In the genomic region with DNA sequence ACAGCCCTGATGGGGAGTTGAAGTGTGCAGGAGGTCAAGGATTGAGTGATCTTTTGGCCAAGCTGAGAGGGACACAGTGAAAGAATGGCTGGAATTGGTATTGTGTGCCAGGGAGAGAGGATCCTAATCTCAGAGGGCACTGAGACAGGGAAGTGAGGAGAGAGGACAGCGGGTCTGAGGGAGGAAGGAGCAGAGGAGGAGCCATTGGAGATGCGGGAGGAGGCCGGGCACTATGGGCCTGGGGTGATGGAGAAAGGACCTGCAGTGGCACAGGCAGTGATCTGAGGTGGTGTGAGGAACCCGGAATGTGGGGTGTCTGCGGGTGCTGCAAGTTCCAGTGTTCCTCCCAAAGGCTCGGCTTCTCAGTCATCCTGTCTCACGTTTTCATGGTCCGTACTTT, we compare ENCODE assay signal across 23 cellular contexts. TPM values are rescaled to one million over a fixed set of nuclear protein-coding genes. Genes with fewer than 3 reads are reported as not detected.
A peak's percentile ranks its signal among the peaks of the same experiment; 100 is the strongest.
DNase-seq lines count a peak whose midpoint lies in the region; ATAC-seq and TF ChIP-seq lines count a peak whose summit lies in the region.
"Had no signal": no experiment of that assay in that cellular context is flagged by ENCODE, and none has a peak within 500 bp of the region (broad histone marks: within the 10 kb centered on the region; RNA-seq: fewer than 3 reads in every experiment).

No MANE protein-coding gene starts in this region.

- H3K4me1 ChIP-seq in DND-41 (ENCODE audit: insufficient read depth, low read length) (no peaks in the 10 kb centered on the region), esophagus muscularis mucosa (peaks cover 0 to 14% (median 9%) of the 10 kb centered on the region in 4 donors), skeletal muscle tissue (ENCODE audit: control insufficient read depth in 3 of 3, insufficient read depth in 3 of 3, low read length in 3 of 3) (peaks cover 7 to 34% (median 21%) of the 10 kb centered on the region in 3 donors), endodermal cell (ENCODE audit: control insufficient read depth, insufficient read depth, low read length) (no peaks in the 10 kb centered on the region)

- no peak overlapping the region for H3K4me3 Mint-ChIP-seq in T-helper 2 cell treated with Interferon-gamma antibody and Interleukin-4, amounts not matched to agents 5 μg/mL and 100 μg/mL, for 36 hours
- H3K4me3 Mint-ChIP-seq in stimulated activated memory B cell treated with anti-CD40 and anti-IgM and Interleukin-4, amounts not matched to agents 10 μg/mL and 1 μg/mL and 100 μg/mL, for 72 hours: no peak overlapping the region
- H3K4me3 Mint-ChIP-seq in endodermal cell: no peak overlapping the region
- H3K4me3 Mint-ChIP-seq: activated B cell treated with CpG ODN at 0.5 μM for 24 hours; activated naive CD4-positive, alpha-beta T cell treated with anti-CD3 and anti-CD28 coated beads, Interleukin-2, amount 10 ng/mL, durations not matched to agents 7 days and 5 days; GM23338; stimulated activated naive CD8-positive, alpha-beta T cell treated with anti-CD3 and anti-CD28 coated beads, Interleukin-15, Interleukin-2, amounts not matched to agents 100 ng/mL and 50 ng/mL, for 24 hours; type B pancreatic cell had no signal

- H3K79me2 ChIP-seq in DND-41 (ENCODE audit: insufficient read depth, low read length): peaks cover 93% of the 10 kb centered on the region

- WGBS in esophagus muscularis mucosa: 93% methylated on average over 8 of the region's 8 CpGs
- 93 to 100% methylated on average over 4 to 8 of the region's 8 CpGs for WGBS in endodermal cell (ENCODE audit: insufficient coverage in 1 of 2, insufficient read length in 1 of 2), 2 experiments

- TF ChIP-seq EP300 in esophagus muscularis mucosa (IDR thresholded peaks at IDR 0.05): no peak

- no peak for TF ChIP-seq POLR2A in esophagus muscularis mucosa (IDR thresholded peaks at IDR 0.05; ENCODE audit: low read depth)

- peaks cover 49% of the 10 kb centered on the region for H3K36me3 Mint-ChIP-seq in T-helper 2 cell treated with Interferon-gamma antibody and Interleukin-4, amounts not matched to agents 5 μg/mL and 100 μg/mL, for 36 hours (ENCODE audit: low read depth)
- H3K36me3 Mint-ChIP-seq in stimulated activated memory B cell treated with anti-CD40 and anti-IgM and Interleukin-4, amounts not matched to agents 10 μg/mL and 1 μg/mL and 100 μg/mL, for 72 hours: peaks cover 24% of the 10 kb centered on the region
- peaks cover 11% of the 10 kb centered on the region for H3K36me3 Mint-ChIP-seq in endodermal cell (ENCODE audit: low read depth)

- no peak overlapping the region for H3K9ac ChIP-seq in DND-41 (ENCODE audit: low read depth, low read length)
- no peak overlapping the region for H3K9ac ChIP-seq in skeletal muscle tissue (ENCODE audit: low read depth in 1 of 3, low read length in 3 of 3)
- no peak overlapping the region for H3K9ac ChIP-seq in endodermal cell (ENCODE audit: extremely low read depth, low read length, poor library complexity, severe bottlenecking)
- H3K9ac ChIP-seq: SK-N-SH had no signal

- peaks cover 57% of the 10 kb centered on the region for H4K20me1 ChIP-seq in DND-41 (ENCODE audit: insufficient read depth, low read length)

- H3K36me3 ChIP-seq in DND-41 (ENCODE audit: insufficient read depth, low read length) (peaks cover 73% of the 10 kb centered on the region), esophagus muscularis mucosa (peaks cover 0 to 30% (median 11%) of the 10 kb centered on the region in 4 donors), skeletal muscle tissue (ENCODE audit: control insufficient read depth in 3 of 3, insufficient read depth in 3 of 3, low read length in 3 of 3) (peaks cover 4 to 12% (median 7%) of the 10 kb centered on the region in 3 donors), endodermal cell (ENCODE audit: control insufficient read depth, insufficient read depth, low read length) (no peaks in the 10 kb centered on the region)
- H3K36me3 ChIP-seq: cardiac muscle cell, MG63 had no signal

- no peak overlapping the region for H2AFZ ChIP-seq in DND-41 (ENCODE audit: low read depth, low read length)
- H2AFZ ChIP-seq: GM23338 had no signal

- ATAC-seq in DND-41 (ENCODE audit: insufficient read depth, low read depth): 0 out of 3 replicates have a peak, but pooled peaks have one; percentile 12
- no peak for ATAC-seq in stimulated activated memory B cell treated with anti-CD40 and anti-IgM and Interleukin-4, amounts not matched to agents 10 μg/mL and 1 μg/mL and 100 μg/mL, for 72 hours
- ATAC-seq: GM23338 had no signal

- intact Hi-C loops in esophagus muscularis mucosa (cut with DNase I): no loop called here

- H3K27me3 Mint-ChIP-seq in T-helper 2 cell treated with Interferon-gamma antibody and Interleukin-4, amounts not matched to agents 5 μg/mL and 100 μg/mL, for 36 hours (ENCODE audit: low read depth): no peaks in the 10 kb centered on the region
- H3K27me3 Mint-ChIP-seq in stimulated activated memory B cell treated with anti-CD40 and anti-IgM and Interleukin-4, amounts not matched to agents 10 μg/mL and 1 μg/mL and 100 μg/mL, for 72 hours: no peaks in the 10 kb centered on the region
- no peaks in the 10 kb centered on the region for H3K27me3 Mint-ChIP-seq in endodermal cell (ENCODE audit: insufficient read depth)
- H3K27me3 Mint-ChIP-seq: activated naive CD4-positive, alpha-beta T cell treated with anti-CD3 and anti-CD28 coated beads, Interleukin-2, amount 10 ng/mL, durations not matched to agents 7 days and 5 days; stimulated activated naive CD8-positive, alpha-beta T cell treated with anti-CD3 and anti-CD28 coated beads, Interleukin-15, Interleukin-2, amounts not matched to agents 100 ng/mL and 50 ng/mL, for 24 hours; type B pancreatic cell had no signal

- TF ChIP-seq CTCF in DND-41 (IDR thresholded peaks at IDR 0.05; ENCODE audit: borderline replicate concordance, extremely low read depth, low read length, poor library complexity, severe bottlenecking): no peak
- TF ChIP-seq CTCF in esophagus muscularis mucosa (IDR thresholded peaks at IDR 0.05): no peak
- no peak for TF ChIP-seq CTCF in endodermal cell (conservative IDR thresholded peaks at IDR 0.05)

- no peak overlapping the region for H3K4me2 ChIP-seq in DND-41 (ENCODE audit: insufficient read depth, low read length)
- H3K4me2 ChIP-seq: GM23338, SK-N-SH had no signal

- H3K9me3 Mint-ChIP-seq in T-helper 2 cell treated with Interferon-gamma antibody and Interleukin-4, amounts not matched to agents 5 μg/mL and 100 μg/mL, for 36 hours: no peaks in the 10 kb centered on the region
- H3K9me3 Mint-ChIP-seq in stimulated activated memory B cell treated with anti-CD40 and anti-IgM and Interleukin-4, amounts not matched to agents 10 μg/mL and 1 μg/mL and 100 μg/mL, for 72 hours: no peaks in the 10 kb centered on the region
- no peaks in the 10 kb centered on the region for H3K9me3 Mint-ChIP-seq in endodermal cell
- H3K9me3 Mint-ChIP-seq: activated B cell treated with CpG ODN at 0.5 μM for 24 hours; activated naive CD4-positive, alpha-beta T cell treated with anti-CD3 and anti-CD28 coated beads, Interleukin-2, amount 10 ng/mL, durations not matched to agents 7 days and 5 days; GM23338; stimulated activated naive CD8-positive, alpha-beta T cell treated with anti-CD3 and anti-CD28 coated beads, Interleukin-15, Interleukin-2, amounts not matched to agents 100 ng/mL and 50 ng/mL, for 24 hours; type B pancreatic cell had no signal

- H3K4me3 ChIP-seq in DND-41 (ENCODE audit: low read depth in 1 of 2, low read length in 2 of 2) (no peak overlapping the region), esophagus muscularis mucosa (no peak overlapping the region), skeletal muscle tissue (ENCODE audit: low read length in 3 of 3) (no peak overlapping the region), endodermal cell (ENCODE audit: low read length) (no peak overlapping the region)
- H3K4me3 ChIP-seq: cardiac muscle cell, GM23338, MG63 had no signal

- H3K4me1 Mint-ChIP-seq in T-helper 2 cell treated with Interferon-gamma antibody and Interleukin-4, amounts not matched to agents 5 μg/mL and 100 μg/mL, for 36 hours (ENCODE audit: low read depth): peaks cover 40% of the 10 kb centered on the region
- H3K4me1 Mint-ChIP-seq in stimulated activated memory B cell treated with anti-CD40 and anti-IgM and Interleukin-4, amounts not matched to agents 10 μg/mL and 1 μg/mL and 100 μg/mL, for 72 hours: peaks cover 11% of the 10 kb centered on the region
- H3K4me1 Mint-ChIP-seq in endodermal cell: peaks cover 12% of the 10 kb centered on the region

- no peaks in the 10 kb centered on the region for H3K27me3 ChIP-seq in DND-41 (ENCODE audit: insufficient read depth, low read length, poor library complexity)
- no peaks in the 10 kb centered on the region for H3K27me3 ChIP-seq in esophagus muscularis mucosa
- H3K27me3 ChIP-seq in skeletal muscle tissue (ENCODE audit: control insufficient read depth in 3 of 3, insufficient read depth in 3 of 3, low read length in 3 of 3): no peaks in the 10 kb centered on the region
- no peaks in the 10 kb centered on the region for H3K27me3 ChIP-seq in endodermal cell (ENCODE audit: control insufficient read depth, insufficient read depth, low read length, poor library complexity, severe bottlenecking)
- H3K27me3 ChIP-seq: cardiac muscle cell, MG63 had no signal

- H3K27ac Mint-ChIP-seq in T-helper 2 cell treated with Interferon-gamma antibody and Interleukin-4, amounts not matched to agents 5 μg/mL and 100 μg/mL, for 36 hours: peak overlapping the region; percentile 1
- no peak overlapping the region for H3K27ac Mint-ChIP-seq in stimulated activated memory B cell treated with anti-CD40 and anti-IgM and Interleukin-4, amounts not matched to agents 10 μg/mL and 1 μg/mL and 100 μg/mL, for 72 hours
- H3K27ac Mint-ChIP-seq in endodermal cell: no peak overlapping the region
- H3K27ac Mint-ChIP-seq: activated B cell treated with CpG ODN at 0.5 μM for 24 hours; GM23338; stimulated activated naive CD8-positive, alpha-beta T cell treated with anti-CD3 and anti-CD28 coated beads, Interleukin-15, Interleukin-2, amounts not matched to agents 100 ng/mL and 50 ng/mL, for 24 hours; type B pancreatic cell had no signal

- H3K9me3 ChIP-seq in DND-41 (ENCODE audit: insufficient read depth, low read length, severe bottlenecking): no peaks in the 10 kb centered on the region
- H3K9me3 ChIP-seq in esophagus muscularis mucosa: no peaks in the 10 kb centered on the region
- H3K9me3 ChIP-seq in skeletal muscle tissue (ENCODE audit: control insufficient read depth in 3 of 3, low read length in 3 of 3): no peaks in the 10 kb centered on the region
- H3K9me3 ChIP-seq in endodermal cell (ENCODE audit: control insufficient read depth, low read length): no peaks in the 10 kb centered on the region
- H3K9me3 ChIP-seq: MG63, SK-N-SH had no signal

- H3K27ac ChIP-seq in DND-41 (ENCODE audit: low read length) (no peak overlapping the region), esophagus muscularis mucosa (replicated peaks in 1 of 4) (peak overlapping the region in 2 of 4 donors; percentile 9 to 55), skeletal muscle tissue (ENCODE audit: low read depth, low read length) (peak overlapping the region; percentile 48), endodermal cell (ENCODE audit: low read depth, low read length) (no peak overlapping the region)
- H3K27ac ChIP-seq: cardiac muscle cell had no signal

- no peak for DNase-seq in T-helper 2 cell treated with Interferon-gamma antibody and Interleukin-4, amounts not matched to agents 5 μg/mL and 100 μg/mL, for 36 hours (ENCODE audit: low spot score)
- DNase-seq in T-helper 2 cell: no peak
- no peak for DNase-seq in DND-41
- peak; percentile 75 for DNase-seq in esophagus muscularis mucosa (ENCODE audit: extremely low spot score)
- no peak for DNase-seq in NCI-H1436 (lab: John Stamatoyannopoulos, UW)
- DNase-seq in endodermal cell: no peak
- DNase-seq: 8988T; activated B cell treated with CpG ODN at 0.5 μM for 24 hours; activated naive CD4-positive, alpha-beta T cell treated with anti-CD3 and anti-CD28 coated beads, Interleukin-2, amount 10 ng/mL, durations not matched to agents 7 days and 5 days; activated T-cell treated with anti-CD3 and anti-CD28 coated beads, Interleukin-2, amount 50 U/mL, for 48 hours; aorta; COR-L47; MG63; NCI-H1417; NCI-H2107; NCI-H446 treated with DMSO at 0.1 percent for 48 hours; SK-N-SH had no signal

RNA-seq across cellular contexts. Expression of gene RNF144A, which starts 26.8 kb away (rescaled TPM):
- total RNA-seq in esophagus muscularis mucosa (10 to 100 TPM in 1 of 4 donors, 1 to 10 TPM in 3; 5.4 to 10.8 (median 8.8) TPM), skeletal muscle tissue (16.2 TPM), endodermal cell (10 to 100 TPM; 12.4 to 26.0 TPM)
- polyA plus RNA-seq in endodermal cell (2013, experiment 1 of 2): 31.7 TPM
- polyA plus RNA-seq in endodermal cell (2013, experiment 2 of 2): 25.7 TPM
